ENCODE assay signal across 25 cellular contexts in the genomic region with DNA sequence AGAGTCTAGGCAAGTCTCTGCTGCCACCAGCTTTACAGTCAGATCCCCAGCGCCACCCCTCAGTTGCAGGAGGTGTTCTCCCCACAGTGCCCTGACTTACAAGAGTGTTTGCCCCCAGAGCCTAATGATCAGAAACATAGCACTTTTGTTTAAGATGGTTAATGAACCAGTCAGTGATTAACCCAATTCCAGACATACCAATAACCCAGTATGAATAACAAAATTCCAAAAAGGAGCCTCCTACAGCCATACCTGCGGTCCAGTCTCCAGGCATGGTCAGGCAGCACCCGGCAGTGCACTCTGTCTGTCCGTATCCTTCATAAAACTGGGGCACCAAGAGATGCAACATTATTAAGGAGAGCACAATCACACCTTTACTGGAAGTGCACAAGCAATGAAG.
"Had no signal": no experiment of that assay in that cellular context is flagged by ENCODE, and none has a peak within 500 bp of the region (broad histone marks: within the 10 kb centered on the region; RNA-seq: fewer than 3 reads in every experiment).

No MANE protein-coding gene starts in this region.

- H3K27ac Mint-ChIP-seq: activated CD4-positive, alpha-beta memory T cell treated with anti-CD3 and anti-CD28 coated beads, Interleukin-2, amount 10 ng/mL, durations not matched to agents 7 days and 5 days; activated CD4-positive, alpha-beta T cell treated with anti-CD3 and anti-CD28 coated beads, Interleukin-2, amount 10 ng/mL, durations not matched to agents 24 days and 14 days; mesothelial cell of epicardium had no signal

- H3K27ac ChIP-seq: cardiac muscle cell, colonic mucosa, epithelial cell of prostate, esophagus squamous epithelium, pancreas, spleen, testis had no signal

- H3K27me3 ChIP-seq: cardiac muscle cell, colonic mucosa, esophagus squamous epithelium, pancreas, spleen, testis, transverse colon had no signal

- H3K9me3 Mint-ChIP-seq: activated CD4-positive, alpha-beta memory T cell treated with anti-CD3 and anti-CD28 coated beads, Interleukin-2, amount 10 ng/mL, durations not matched to agents 7 days and 5 days; activated CD4-positive, alpha-beta T cell treated with anti-CD3 and anti-CD28 coated beads, Interleukin-2, amount 10 ng/mL, durations not matched to agents 24 days and 14 days; brain had no signal

- H3K36me3 ChIP-seq: colonic mucosa had no signal

- H3K4me3 ChIP-seq: cardiac muscle cell, colonic mucosa, esophagus squamous epithelium, pancreas, spleen, testis, transverse colon had no signal

- H3K4me1 ChIP-seq: colonic mucosa, esophagus squamous epithelium, pancreas, transverse colon had no signal

- DNase-seq: activated CD4-positive, alpha-beta memory T cell treated with anti-CD3 and anti-CD28 coated beads, Interleukin-2, amount 10 ng/mL, durations not matched to agents 7 days and 5 days; activated CD4-positive, alpha-beta T cell treated with anti-CD3 and anti-CD28 coated beads, Interleukin-2, amount 10 ng/mL, durations not matched to agents 24 days and 14 days; activated CD4-positive, CD25-positive, alpha-beta regulatory T cell treated with anti-CD3 and anti-CD28 coated beads, Interleukin-2, amount 50 U/mL, for 72 hours; activated gamma-delta T cell; activated naive CD4-positive, alpha-beta T cell treated with anti-CD3 and anti-CD28 coated beads, Interleukin-2, amount 50 U/mL, for 16 hours; aorta; cerebellar nuclear complex; colonic mucosa; effector CD8-positive, alpha-beta T cell; esophagus squamous epithelium; foreskin melanocyte; mammary epithelial cell; naive B cell; nucleus accumbens; pancreas; right cardiac atrium; spleen; stimulated activated naive CD4-positive, alpha-beta T cell treated with Interleukin-2 at 50 U/mL for 16 hours; T-helper 2 cell; testis; transverse colon had no signal

- H3K9me3 ChIP-seq: colonic mucosa, esophagus squamous epithelium, pancreas, spleen, testis, transverse colon had no signal

- ATAC-seq: pancreas, right cardiac atrium had no signal
